In genomic region chr7:73519867-73520672, GRCh38 we compare ENCODE assay signal across 8 cellular contexts. TPM values are rescaled to one million over a fixed set of nuclear protein-coding genes. Genes with fewer than 3 reads are reported as not detected.
DNase-seq lines count a peak whose midpoint lies in the region; ATAC-seq and TF ChIP-seq lines count a peak whose summit lies in the region.

No MANE protein-coding gene starts in this region.

- ATAC-seq in Panc1, result no peak

- H3K9ac ChIP-seq in mucosa of stomach (ENCODE audit: low read length), result peak overlapping the region; percentile 78

- POLR2A ChIA-PET in Panc1 (lab: Charles Lee), result interaction anchor here (0.6 kb wide), 1 partner anchor 32 kb away, joined by 6 read pairs; no protein-coding TSS in a partner anchor

- H3K4me3 ChIP-seq in Panc1 (ENCODE audit: low read depth in 2 of 2, low read length in 2 of 2) (peak overlapping the region; percentile 89 to 90), mucosa of stomach (ENCODE audit: low read length) (no peak overlapping the region)

- CTCF ChIA-PET in Panc1 (lab: Charles Lee), result no interaction called here

- no peaks in the 10 kb centered on the region for H3K27me3 ChIP-seq in Panc1 (ENCODE audit: control insufficient read depth, insufficient read depth, low read length)
- no peaks in the 10 kb centered on the region for H3K27me3 ChIP-seq in mucosa of stomach (ENCODE audit: control insufficient read depth, insufficient read depth, low read length)

- peak overlapping the region; percentile 96 for H3K27ac ChIP-seq in Panc1 (ENCODE audit: low read length)

- TF ChIP-seq CTCF in Panc1 (IDR thresholded peaks at IDR 0.05), result no peak

- DNase-seq in EL (peak; percentile 13), Panc1 (ENCODE audit: low read depth, low spot score) (no peak), NCI-H2029 (lab: John Stamatoyannopoulos, UW) (no peak), SKM-1 (lab: John Stamatoyannopoulos, UW; ENCODE audit: unreplicated experiment) (no peak), G401 (ENCODE audit: low spot score) (no peak), hippocampal formation (lab: John Stamatoyannopoulos, UW) (no peak)
- peak; percentile 24 for DNase-seq in central memory CD4-positive, alpha-beta T cell

- intact Hi-C loops in Panc1 (cut with micrococcal nuclease; ENCODE audit: unreplicated experiment), result loop anchor here (5.0 kb wide), 1 partner anchor 37 kb away; the partner anchor contains the start of gene BCL7B

- peaks cover 12% of the 10 kb centered on the region for H3K36me3 ChIP-seq in Panc1 (ENCODE audit: control insufficient read depth, insufficient read depth, low read length)
- no peaks in the 10 kb centered on the region for H3K36me3 ChIP-seq in mucosa of stomach (ENCODE audit: control insufficient read depth, insufficient read depth, low read length)

- H3K9me3 ChIP-seq in Panc1 (ENCODE audit: control insufficient read depth, insufficient read depth, low read depth, low read length) (no peaks in the 10 kb centered on the region), mucosa of stomach (ENCODE audit: control insufficient read depth, low read length) (no peaks in the 10 kb centered on the region)

- in situ Hi-C loops in Panc1 (cut with HindIII; ENCODE audit: low pct_unique_long_range_greater_than_20kb, low sequenced_read_pairs) (no loop called here), G401 (cut with HindIII; ENCODE audit: low sequenced_read_pairs) (no loop called here)

- H3K4me1 ChIP-seq in Panc1 (ENCODE audit: control insufficient read depth, insufficient read depth, low read length), result peaks cover 20% of the 10 kb centered on the region
- peaks cover 9% of the 10 kb centered on the region for H3K4me1 ChIP-seq in mucosa of stomach (ENCODE audit: control insufficient read depth, insufficient read depth, low read length)

- BruUV-seq in Panc1 (replicated peaks; lab: Mats Ljungman, UMichigan), result no TSS peak

RNA-seq across cellular contexts. Expression of gene BAZ1B, which starts 2.0 kb away (rescaled TPM):
- 107 TPM for total RNA-seq in Panc1 (2021; ENCODE audit: unreplicated experiment)
- polyA plus RNA-seq in Panc1 (2012; ENCODE audit: insufficient read length), result 53.8 TPM
- total RNA-seq in G401 (2014; rRNA removed; shearing (Covaris generic)), result 69.2 and 90.1 TPM in 2 replicates

RNA-seq across cellular contexts. Expression of gene BCL7B, which starts 37.4 kb away (rescaled TPM):
- total RNA-seq in Panc1 (2021; ENCODE audit: unreplicated experiment), result 95.4 TPM
- 89.8 TPM for polyA plus RNA-seq in Panc1 (2012; ENCODE audit: insufficient read length)
- 43.6 and 57.5 TPM in 2 replicates for total RNA-seq in G401 (2014; rRNA removed; shearing (Covaris generic))

RNA-seq across cellular contexts. Expression of gene TBL2, which starts 58.3 kb away (rescaled TPM):
- total RNA-seq in Panc1 (2021; ENCODE audit: unreplicated experiment), result 60.1 TPM
- polyA plus RNA-seq in Panc1 (2012; ENCODE audit: insufficient read length), result 37.3 TPM
- total RNA-seq in G401 (2014; rRNA removed; shearing (Covaris generic)), result 108 and 114 TPM in 2 replicates

Comparison
In these comparisons a context has a peak if more than half of its experiments do, and no peak if none do; other contexts are left out.
1. DNase-seq: peak in EL (single experiment) and central memory CD4-positive, alpha-beta T cell (single experiment); none in Panc1 (single experiment), NCI-H2029 (single experiment), SKM-1 (single experiment), G401 (single experiment) and hippocampal formation (0 of 2).